In the genomic region with DNA sequence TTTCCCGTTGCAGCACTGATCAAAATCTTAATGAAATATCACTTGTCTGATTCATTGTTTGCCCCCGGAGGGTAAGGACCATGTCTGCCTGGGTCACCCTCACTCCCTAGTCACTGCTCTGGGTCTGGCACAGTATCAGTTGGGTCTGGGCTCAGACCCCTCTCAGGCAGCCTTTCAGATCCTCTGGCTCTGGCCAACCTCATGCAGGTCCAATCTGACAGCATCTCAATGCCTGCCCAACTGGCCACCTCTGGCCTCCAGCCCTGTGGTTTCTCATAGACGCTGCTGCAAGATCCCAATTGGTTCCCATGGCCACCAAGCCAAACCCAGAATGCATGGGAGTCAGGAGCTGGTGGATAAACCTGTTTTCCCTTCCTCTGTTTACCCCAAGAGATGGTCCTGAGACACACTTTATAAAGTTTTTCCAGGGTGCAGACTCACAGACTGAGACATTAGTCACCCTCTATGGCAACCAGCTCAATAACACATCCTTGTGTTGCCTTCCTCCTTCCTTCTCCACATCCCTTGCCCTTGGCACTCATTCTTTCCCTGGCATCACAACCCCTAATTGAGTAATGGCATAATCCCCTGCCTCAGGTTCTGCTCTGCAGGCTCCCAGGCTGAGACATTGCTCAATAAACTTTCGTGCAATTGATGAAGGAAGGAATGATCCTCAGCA, we compare ENCODE assay signal across 1 cellular context.
TF ChIP-seq lines count a peak whose summit lies in the region.

No MANE protein-coding gene starts in this region.

TF ChIP-seq in SK-N-SH treated with all-trans-retinoic acid at 6 μM for 48 hours, 23 proteins besides CTCF, POLR2A, EP300 and RAD21 (continued from another document):
- no peak for TF ChIP-seq BACH2 (CRISPR knock-in tag; IDR thresholded peaks at IDR 0.05; ENCODE audit: borderline replicate concordance)
- TF ChIP-seq ARNTL (CRISPR knock-in tag; IDR thresholded peaks at IDR 0.05; ENCODE audit: borderline replicate concordance, low read depth) = no peak
- no peak for TF ChIP-seq POU6F1 (CRISPR knock-in tag; IDR thresholded peaks at IDR 0.05; ENCODE audit: borderline replicate concordance, low read depth)
- no peak for TF ChIP-seq ZC3H10 (CRISPR knock-in tag; IDR thresholded peaks at IDR 0.05)
- TF ChIP-seq SNAI2 (CRISPR knock-in tag; IDR thresholded peaks at IDR 0.05) = no peak
- TF ChIP-seq CREB5 (CRISPR knock-in tag; IDR thresholded peaks at IDR 0.05; ENCODE audit: low read depth) = no peak
- TF ChIP-seq ZFP3 (CRISPR knock-in tag; IDR thresholded peaks at IDR 0.05) = no peak
- no peak for TF ChIP-seq ISL1 (CRISPR knock-in tag; IDR thresholded peaks at IDR 0.05)
- TF ChIP-seq PATZ1 (CRISPR knock-in tag; IDR thresholded peaks at IDR 0.05; ENCODE audit: borderline replicate concordance) = no peak
- TF ChIP-seq GLIS3 (CRISPR knock-in tag; IDR thresholded peaks at IDR 0.05) = no peak
